In genomic region chr4:7721984-7722551, GRCh38 we compare ENCODE assay signal across 11 cellular contexts.
A peak's percentile ranks its signal among the peaks of the same experiment; 100 is the strongest.
DNase-seq lines count a peak whose midpoint lies in the region; ATAC-seq, FAIRE-seq and TF ChIP-seq lines count a peak whose summit lies in the region.
"Had no signal": no experiment of that assay in that cellular context is flagged by ENCODE, and none has a peak within 500 bp of the region (broad histone marks: within the 10 kb centered on the region; RNA-seq: fewer than 3 reads in every experiment).

No MANE protein-coding gene starts in this region.

- no peak overlapping the region for H3K4me3 Mint-ChIP-seq in activated CD8-positive, alpha-beta T cell treated with anti-CD3 and anti-CD28 coated beads for 36 hours
- H3K4me3 Mint-ChIP-seq in activated CD8-positive, alpha-beta T cell treated with anti-CD3 and anti-CD28 coated beads, Interleukin-2, amount 10 ng/mL, durations not matched to agents 7 days and 5 days = no peak overlapping the region
- H3K4me3 Mint-ChIP-seq in mesothelial cell of epicardium = no peak overlapping the region
- H3K4me3 Mint-ChIP-seq: memory B cell; stimulated activated naive B cell treated with anti-CD40 and anti-IgM and Interleukin-4, amounts not matched to agents 10 μg/mL and 1 μg/mL and 100 μg/mL, for 72 hours had no signal

- H3K18ac ChIP-seq in IMR-90 (ENCODE audit: low read depth, low read length) = no peak overlapping the region

- BruUV-seq in IMR-90 (replicated peaks; lab: Mats Ljungman, UMichigan) = no TSS peak

- H2AK5ac ChIP-seq in IMR-90 (ENCODE audit: low read depth, low read length) = no peak overlapping the region

- H3K23ac ChIP-seq in IMR-90 (ENCODE audit: low read depth, low read length) = no peak overlapping the region

- H4K20me1 ChIP-seq in IMR-90 (ENCODE audit: insufficient read depth, low read length) = no peaks in the 10 kb centered on the region

- H3K9ac ChIP-seq in IMR-90 (ENCODE audit: low read depth, low read length) = no peak overlapping the region

- H3K56ac ChIP-seq in IMR-90 (ENCODE audit: extremely low read depth, insufficient read depth, low read length) = no peak overlapping the region

- CTCF ChIA-PET in activated CD8-positive, alpha-beta T cell treated with anti-CD3 and anti-CD28 coated beads for 36 hours (lab: Charles Lee) = interaction anchor here (0.8 to 1.7 kb wide), 3 partner anchors 73 to 620 kb away, joined by 3 to 4 read pairs (median 3); no protein-coding TSS in a partner anchor
- CTCF ChIA-PET in activated CD8-positive, alpha-beta T cell treated with anti-CD3 and anti-CD28 coated beads, Interleukin-2, amount 10 ng/mL, durations not matched to agents 7 days and 5 days (lab: Charles Lee) = interaction anchor here (1.1 to 1.4 kb wide), 2 partner anchors 78 to 80 kb away, joined by 4 to 5 read pairs; no protein-coding TSS in a partner anchor
- CTCF ChIA-PET in IMR-90 (lab: Yijun Ruan, JAX) = interaction anchor here (1.2 kb wide), 1 partner anchor 80 kb away, joined by 3 read pairs; no protein-coding TSS in a partner anchor

- H3K9me1 ChIP-seq in IMR-90 (ENCODE audit: insufficient read depth, low read length) = no peaks in the 10 kb centered on the region

- H4K8ac ChIP-seq in IMR-90 (ENCODE audit: low read depth in 2 of 2, low read length in 2 of 2) = no peak overlapping the region

- TF ChIP-seq POLR2A in IMR-90 (IDR thresholded peaks at IDR 0.05; ENCODE audit: low read depth, low read length) (no peak), H54 (IDR thresholded peaks at IDR 0.05; ENCODE audit: low read depth, low read length) (no peak)

- H2BK20ac ChIP-seq in IMR-90 (ENCODE audit: low read depth, low read length) = no peak overlapping the region

- H2AK9ac ChIP-seq in IMR-90 (replicated peaks; ENCODE audit: low read depth, low read length, poor library complexity) = no peak overlapping the region

- H3K4me3 ChIP-seq in IMR-90 (ENCODE audit: insufficient read depth, low read depth, low read length) (no peak overlapping the region), astrocyte of the cerebellum (ENCODE audit: low read depth, low read length) (no peak overlapping the region)

- no peak overlapping the region for H3K4me2 ChIP-seq in IMR-90 (ENCODE audit: low read depth, low read length)

- H2AFZ ChIP-seq in IMR-90 (replicated peaks; ENCODE audit: low read length, poor library complexity) = no peak overlapping the region

- no peaks in the 10 kb centered on the region for H3K9me3 ChIP-seq in IMR-90 (ENCODE audit: control insufficient read depth, insufficient read depth, low read length)

- peaks cover 19% of the 10 kb centered on the region for H3K27me3 ChIP-seq in IMR-90 (ENCODE audit: control insufficient read depth, insufficient read depth, low read length)

- no peaks in the 10 kb centered on the region for H3K9me3 Mint-ChIP-seq in activated CD8-positive, alpha-beta T cell treated with anti-CD3 and anti-CD28 coated beads for 36 hours
- no peaks in the 10 kb centered on the region for H3K9me3 Mint-ChIP-seq in activated CD8-positive, alpha-beta T cell treated with anti-CD3 and anti-CD28 coated beads, Interleukin-2, amount 10 ng/mL, durations not matched to agents 7 days and 5 days (ENCODE audit: insufficient read depth)
- H3K9me3 Mint-ChIP-seq in mesothelial cell of epicardium = peaks cover 6% of the 10 kb centered on the region

- H3K36me3 Mint-ChIP-seq in activated CD8-positive, alpha-beta T cell treated with anti-CD3 and anti-CD28 coated beads for 36 hours (ENCODE audit: low read depth) = no peaks in the 10 kb centered on the region
- no peaks in the 10 kb centered on the region for H3K36me3 Mint-ChIP-seq in activated CD8-positive, alpha-beta T cell treated with anti-CD3 and anti-CD28 coated beads, Interleukin-2, amount 10 ng/mL, durations not matched to agents 7 days and 5 days (ENCODE audit: low read depth)
- H3K36me3 Mint-ChIP-seq in mesothelial cell of epicardium = no peaks in the 10 kb centered on the region
- H3K36me3 Mint-ChIP-seq: memory B cell; stimulated activated naive B cell treated with anti-CD40 and anti-IgM and Interleukin-4, amounts not matched to agents 10 μg/mL and 1 μg/mL and 100 μg/mL, for 72 hours had no signal

- TF ChIP-seq CTCF in activated CD8-positive, alpha-beta T cell treated with anti-CD3 and anti-CD28 coated beads for 36 hours (IDR thresholded peaks at IDR 0.05) = peak; percentile 5
- peak; percentile 39 for TF ChIP-seq CTCF in IMR-90 (conservative IDR thresholded peaks at IDR 0.05; ENCODE audit: low read depth, low read length)
- peak; percentile 8 for TF ChIP-seq CTCF in astrocyte of the cerebellum (IDR thresholded peaks at IDR 0.05; ENCODE audit: low read depth, low read length, missing control alignments)
- TF ChIP-seq CTCF in mesothelial cell of epicardium (IDR thresholded peaks at IDR 0.05; ENCODE audit: unreplicated experiment) = peak; percentile 17

- POLR2A ChIA-PET in activated CD8-positive, alpha-beta T cell treated with anti-CD3 and anti-CD28 coated beads for 36 hours (lab: Charles Lee) = no interaction called here
- POLR2A ChIA-PET in activated CD8-positive, alpha-beta T cell treated with anti-CD3 and anti-CD28 coated beads, Interleukin-2, amount 10 ng/mL, durations not matched to agents 7 days and 5 days (lab: Charles Lee) = no interaction called here
- POLR2A ChIA-PET in IMR-90 (lab: Charles Lee; ENCODE audit: unreplicated experiment) = no interaction called here

- H3K27ac Mint-ChIP-seq in activated CD8-positive, alpha-beta T cell treated with anti-CD3 and anti-CD28 coated beads for 36 hours = no peak overlapping the region
- H3K27ac Mint-ChIP-seq in activated CD8-positive, alpha-beta T cell treated with anti-CD3 and anti-CD28 coated beads, Interleukin-2, amount 10 ng/mL, durations not matched to agents 7 days and 5 days = no peak overlapping the region
- no peak overlapping the region for H3K27ac Mint-ChIP-seq in mesothelial cell of epicardium
- H3K27ac Mint-ChIP-seq: memory B cell; stimulated activated naive B cell treated with anti-CD40 and anti-IgM and Interleukin-4, amounts not matched to agents 10 μg/mL and 1 μg/mL and 100 μg/mL, for 72 hours had no signal

- FAIRE-seq in H54 (lab: Jason Lieb, UNC) = no peak

- H4K91ac ChIP-seq in IMR-90 (ENCODE audit: insufficient read depth, low read depth, low read length) = no peak overlapping the region

- H3K4me1 Mint-ChIP-seq in activated CD8-positive, alpha-beta T cell treated with anti-CD3 and anti-CD28 coated beads for 36 hours (ENCODE audit: low read depth) = peaks cover 4% of the 10 kb centered on the region
- no peaks in the 10 kb centered on the region for H3K4me1 Mint-ChIP-seq in activated CD8-positive, alpha-beta T cell treated with anti-CD3 and anti-CD28 coated beads, Interleukin-2, amount 10 ng/mL, durations not matched to agents 7 days and 5 days (ENCODE audit: low read depth)
- no peaks in the 10 kb centered on the region for H3K4me1 Mint-ChIP-seq in mesothelial cell of epicardium
- H3K4me1 Mint-ChIP-seq: memory B cell had no signal

- no peak overlapping the region for H3K4ac ChIP-seq in IMR-90 (ENCODE audit: low read depth, low read length)

- in situ Hi-C loops in IMR-90 (cut with MboI; ENCODE audit: low sequenced_read_pairs) (loop anchor here (10.0 kb wide), 1 partner anchor 527 kb away; the partner anchor contains the start of gene SORCS2), astrocyte of the cerebellum (cut with HindIII; ENCODE audit: low sequenced_read_pairs) (no loop called here)

- no peak overlapping the region for H2BK15ac ChIP-seq in IMR-90 (ENCODE audit: low read depth, low read length)

- no peaks in the 10 kb centered on the region for H3K4me1 ChIP-seq in IMR-90 (ENCODE audit: control insufficient read depth, insufficient read depth, low read length)

- peak; percentile 27 for DNase-seq in activated CD8-positive, alpha-beta T cell treated with anti-CD3 and anti-CD28 coated beads for 36 hours
- DNase-seq in activated CD8-positive, alpha-beta T cell treated with anti-CD3 and anti-CD28 coated beads, Interleukin-2, amount 10 ng/mL, durations not matched to agents 7 days and 5 days = no peak
- DNase-seq in IMR-90 (no peak), astrocyte of the cerebellum (ENCODE audit: low read depth) (no peak), mesothelial cell of epicardium (ENCODE audit: low spot score in 2 of 2, unreplicated experiment in 2 of 2) (no peak), H54 (ENCODE audit: insufficient read length, low spot score) (no peak), NCI-H446 (lab: John Stamatoyannopoulos, UW) (no peak)
- DNase-seq: NCI-H1092 treated with DMSO at 0.1 percent for 48 hours; stimulated activated naive B cell treated with anti-CD40 and anti-IgM and Interleukin-4, amounts not matched to agents 10 μg/mL and 1 μg/mL and 100 μg/mL, for 72 hours had no signal

- 51% methylated on average over 6 of the region's 13 CpGs; no CpG with 5 or more reads in 1 of the 2 experiments for WGBS in IMR-90 (ENCODE audit: extremely low coverage in 2 of 2, insufficient read length in 1 of 2), 2 experiments

- intact Hi-C loops in activated CD8-positive, alpha-beta T cell treated with anti-CD3 and anti-CD28 coated beads for 36 hours (cut with micrococcal nuclease) = no loop called here
- intact Hi-C loops in IMR-90 (cut with micrococcal nuclease) = no loop called here

- dilution Hi-C loops in IMR-90 (cut with HindIII; ENCODE audit: low sequenced_read_pairs, unreplicated experiment) = no loop called here

- no peak overlapping the region for H2BK120ac ChIP-seq in IMR-90 (ENCODE audit: low read depth, low read length)

- H3K14ac ChIP-seq in IMR-90 (replicated peaks; ENCODE audit: low read depth, low read length) = no peak overlapping the region

- H3K27ac ChIP-seq in IMR-90 (ENCODE audit: insufficient read depth, low read length) = no peak overlapping the region

- no peaks in the 10 kb centered on the region for H3K79me1 ChIP-seq in IMR-90 (ENCODE audit: low read depth in 1 of 2, low read length in 2 of 2)

- H3K36me3 ChIP-seq in IMR-90 (ENCODE audit: control insufficient read depth, insufficient read depth, low read length) = no peaks in the 10 kb centered on the region

- H3K27me3 Mint-ChIP-seq in activated CD8-positive, alpha-beta T cell treated with anti-CD3 and anti-CD28 coated beads for 36 hours = peaks cover 9% of the 10 kb centered on the region
- peaks cover 9% of the 10 kb centered on the region for H3K27me3 Mint-ChIP-seq in activated CD8-positive, alpha-beta T cell treated with anti-CD3 and anti-CD28 coated beads, Interleukin-2, amount 10 ng/mL, durations not matched to agents 7 days and 5 days (ENCODE audit: low read depth)
- H3K27me3 Mint-ChIP-seq in mesothelial cell of epicardium (ENCODE audit: low read depth) = peaks cover 43% of the 10 kb centered on the region

- TF ChIP-seq RAD21 in IMR-90 (IDR thresholded peaks at IDR 0.05; ENCODE audit: low read length) = no peak; the same call in 1 of the 2 replicates

- no peak for ATAC-seq in activated CD8-positive, alpha-beta T cell treated with anti-CD3 and anti-CD28 coated beads for 36 hours
- no peak for ATAC-seq in activated CD8-positive, alpha-beta T cell treated with anti-CD3 and anti-CD28 coated beads, Interleukin-2, amount 10 ng/mL, durations not matched to agents 7 days and 5 days
- ATAC-seq in IMR-90 (ENCODE audit: low read depth) (peak; percentile 30; the same call in 1 of the 2 replicates), GM18867 (IDR thresholded peaks at IDR 0.05; ENCODE audit: unreplicated experiment) (no peak)
- ATAC-seq: stimulated activated naive B cell treated with anti-CD40 and anti-IgM and Interleukin-4, amounts not matched to agents 10 μg/mL and 1 μg/mL and 100 μg/mL, for 72 hours had no signal

- H2BK5ac ChIP-seq in IMR-90 (ENCODE audit: low read depth, low read length, poor library complexity, severe bottlenecking) = no peak overlapping the region

- no peak overlapping the region for H4K5ac ChIP-seq in IMR-90 (ENCODE audit: low read depth, low read length)
